Comparison of ENCODE assay signal across 9 cellular contexts in genomic region chr17:43578699-43579569, GRCh38. TPM values are rescaled to one million over a fixed set of nuclear protein-coding genes. Genes with fewer than 3 reads are reported as not detected.
DNase-seq lines count a peak whose midpoint lies in the region; ATAC-seq and TF ChIP-seq lines count a peak whose summit lies in the region.
"Had no signal": no experiment of that assay in that cellular context is flagged by ENCODE, and none has a peak within 500 bp of the region (broad histone marks: within the 10 kb centered on the region; RNA-seq: fewer than 3 reads in every experiment).

No MANE protein-coding gene starts in this region.

- no peak overlapping the region for H3K4ac ChIP-seq in neuronal stem cell (ENCODE audit: low read length)

- H3K27me3 ChIP-seq in colonic mucosa (no peaks in the 10 kb centered on the region), neuronal stem cell (ENCODE audit: control insufficient read depth in 3 of 3, insufficient read depth in 3 of 3, low read depth in 1 of 3, low read length in 3 of 3) (peaks cover 0 to 9% (median 0%) of the 10 kb centered on the region in 3 experiments)

- H3K18ac ChIP-seq in neuronal stem cell (ENCODE audit: low read length), result peak overlapping the region; percentile 89

- WGBS in neuronal stem cell (ENCODE audit: extremely low coverage in 2 of 2, insufficient read length in 2 of 2, insufficient replicate concordance in 1 of 2), 2 donors, result no CpG with 5 or more reads among the region's 13 CpGs

- no peak overlapping the region for H2BK5ac ChIP-seq in neuronal stem cell (ENCODE audit: low read length)

- H3K36me3 ChIP-seq in colonic mucosa (no peaks in the 10 kb centered on the region), neuronal stem cell (replicated peaks in 1 of 2; ENCODE audit: control insufficient read depth in 2 of 2, insufficient read depth in 2 of 2, low read length in 2 of 2) (no peaks in the 10 kb centered on the region)

- no peak overlapping the region for H4K91ac ChIP-seq in neuronal stem cell (ENCODE audit: low read depth, low read length, poor library complexity)

- TF ChIP-seq CTCF in colonic mucosa (IDR thresholded peaks at IDR 0.05), result no peak

- DNase-seq in GM03348 (ENCODE audit: low spot score) (peak; percentile 46), SK-MEL-5 (ENCODE audit: low read depth, low spot score) (peak; percentile 58), colonic mucosa (no peak), neuronal stem cell (ENCODE audit: low spot score) (no peak), posterior vena cava (ENCODE audit: low spot score) (no peak)

- no peak overlapping the region for H2BK12ac ChIP-seq in neuronal stem cell (ENCODE audit: low read length)

- H3K14ac ChIP-seq in neuronal stem cell (ENCODE audit: low read length), result no peak overlapping the region

- H2AFZ ChIP-seq in neuronal stem cell (ENCODE audit: low read length), result no peak overlapping the region

- H2BK120ac ChIP-seq in neuronal stem cell (ENCODE audit: low read depth, low read length), result no peak overlapping the region

- no peak overlapping the region for H4K8ac ChIP-seq in neuronal stem cell (ENCODE audit: low read depth, low read length)

- H3K9me3 ChIP-seq in colonic mucosa (no peaks in the 10 kb centered on the region), neuronal stem cell (replicated peaks in 1 of 2; ENCODE audit: control insufficient read depth in 2 of 2, insufficient read depth in 1 of 2, low read depth in 1 of 2, low read length in 2 of 2) (no peaks in the 10 kb centered on the region)

- peak; percentile 73 for ATAC-seq in HG02759 (IDR thresholded peaks at IDR 0.05; ENCODE audit: unreplicated experiment)
- ATAC-seq in GM21526 (IDR thresholded peaks at IDR 0.05; ENCODE audit: low FRiP score, unreplicated experiment), result no peak
- ATAC-seq in HG02623 (IDR thresholded peaks at IDR 0.05; ENCODE audit: unreplicated experiment), result no peak

- intact Hi-C loops in colonic mucosa (cut with DNase I), result loop anchor here (2.0 to 5.0 kb wide), 3 partner anchors 57 to 183 kb away; no protein-coding TSS in a partner anchor
- intact Hi-C loops in posterior vena cava (cut with DNase I), result loop anchor here in 1 of 2 donors (10.0 kb wide), 1 partner anchor 176 kb away; the partner anchor contains the start of gene SOST

- H3K4me2 ChIP-seq in neuronal stem cell (ENCODE audit: insufficient read depth, low read length, poor library complexity, severe bottlenecking), result no peak overlapping the region

- H3K4me3 ChIP-seq in colonic mucosa, result no peak overlapping the region
- no peak overlapping the region for H3K4me3 ChIP-seq in neuronal stem cell (ENCODE audit: low read length in 2 of 2)

- H3K79me1 ChIP-seq in neuronal stem cell (ENCODE audit: low read depth, low read length), result no peaks in the 10 kb centered on the region

- peaks cover 7% of the 10 kb centered on the region for H3K4me1 ChIP-seq in colonic mucosa
- H3K4me1 ChIP-seq in neuronal stem cell (ENCODE audit: control insufficient read depth in 2 of 2, insufficient read depth in 1 of 2, low read depth in 1 of 2, low read length in 2 of 2), result peaks cover 15 to 16% of the 10 kb centered on the region in 2 donors

- H3K23ac ChIP-seq in neuronal stem cell (ENCODE audit: low read depth, low read length, poor library complexity), result no peak overlapping the region

- H2AK5ac ChIP-seq in neuronal stem cell (ENCODE audit: low read depth, low read length), result peak overlapping the region; percentile 29

- peak overlapping the region; percentile 23 for H2BK15ac ChIP-seq in neuronal stem cell (ENCODE audit: low read length)

- in situ Hi-C loops in SK-MEL-5 (cut with HindIII; ENCODE audit: low pct_unique_long_range_greater_than_20kb, low sequenced_read_pairs), result no loop called here

- H3K9ac ChIP-seq in colonic mucosa (ENCODE audit: low read depth in 2 of 2, low read length in 2 of 2) (no peak overlapping the region), neuronal stem cell (ENCODE audit: low read depth, low read length, poor library complexity) (no peak overlapping the region)

- H3K27ac ChIP-seq in colonic mucosa, result peak overlapping the region; percentile 18
- no peak overlapping the region for H3K27ac ChIP-seq in neuronal stem cell (replicated peaks; ENCODE audit: low read length)

RNA-seq across cellular contexts. Expression of gene ETV4, which starts 32.8 kb away (rescaled TPM):
- 154 and 164 TPM in 2 replicates for total RNA-seq in SK-MEL-5 (2014; rRNA removed; shearing (Covaris generic))
- 199 and 243 TPM in 2 replicates for polyA plus RNA-seq in SK-MEL-5 (2015; cell fraction: cytosol; rRNA removed)
- 215 and 216 TPM in 2 replicates for polyA plus RNA-seq in SK-MEL-5 (2015; cell fraction: nucleus; rRNA removed)
- total RNA-seq in colonic mucosa (1 to 10 TPM; 1.4 to 9.0 TPM), posterior vena cava (1 to 10 TPM in 1 of 2 donors, under 1 TPM in 1; 0.48 to 1.3 TPM)
- 29.7 TPM for polyA plus RNA-seq in neuronal stem cell (2013, experiment 1 of 2)
- polyA plus RNA-seq in neuronal stem cell (2013, experiment 2 of 2), result 29.0 TPM
- total RNA-seq: mononuclear cell had no signal

Comparison
In these comparisons a context has a peak if more than half of its experiments do, and no peak if none do; other contexts are left out.
1. DNase-seq: peak in GM03348 (single experiment) and SK-MEL-5 (single experiment); none in colonic mucosa (single experiment), neuronal stem cell (single experiment) and posterior vena cava (single experiment).
2. RNA of gene ETV4, which starts 32.8 kb away (total RNA-seq): 154 to 164 TPM in SK-MEL-5; 1.4 to 9.0 TPM in colonic mucosa and 0.48 to 1.3 TPM in posterior vena cava; every median in the first group is over 10 times any median in the second.